ENCODE assay signal across 1 cellular context in the genomic region with DNA sequence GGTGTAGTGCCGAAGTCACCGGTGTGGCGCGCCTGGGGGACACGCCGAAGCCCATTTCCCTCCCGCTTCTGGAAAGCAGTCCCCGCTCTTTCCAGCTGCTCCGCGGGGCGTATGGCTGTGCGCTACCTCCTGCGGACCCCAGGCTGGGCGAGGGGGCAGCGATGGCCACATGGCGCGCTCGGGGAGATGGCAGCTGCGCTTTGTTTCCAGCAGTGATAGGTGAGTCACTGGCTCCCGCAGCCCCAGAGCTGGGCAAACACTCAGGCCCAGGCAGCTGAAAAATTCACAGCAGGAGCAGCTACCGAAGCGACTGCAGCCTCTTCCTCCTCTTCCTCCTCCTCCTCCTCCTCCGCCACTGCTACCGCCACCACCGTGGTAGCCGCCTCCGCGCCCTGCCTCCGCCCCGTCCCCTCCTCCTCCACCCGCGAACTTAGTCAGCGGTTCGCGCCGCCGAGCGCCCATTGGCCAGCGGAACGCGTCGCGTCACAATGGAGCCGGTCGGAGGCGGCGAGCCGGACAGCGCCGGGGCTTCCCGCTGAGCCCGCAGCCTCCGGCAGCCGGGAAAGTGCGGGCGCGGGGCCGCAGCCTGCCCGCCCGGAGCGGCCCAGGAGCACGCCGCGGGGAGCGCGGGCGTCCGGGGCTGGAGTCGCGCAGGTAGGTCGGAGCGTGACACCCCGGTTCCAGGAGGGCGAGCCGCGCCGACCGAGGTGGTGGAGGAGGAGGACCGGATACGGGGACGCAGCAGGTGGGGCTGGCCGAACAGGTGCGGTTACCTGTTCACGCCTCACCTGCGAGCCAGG.
TF ChIP-seq lines count a peak whose summit lies in the region.

LRRC8B (plus strand) TSS at position 461 of the 800 bp plus-strand sequence. CDS start 57,822 bp downstream, outside the sequence.

TF ChIP-seq in HepG2, 621 proteins besides CTCF, POLR2A, EP300 and RAD21 (continued from another document and continues in another):
- TF ChIP-seq MXD1 (CRISPR knock-in tag; IDR thresholded peaks at IDR 0.05) (peak; percentile 81), KAT7 (CRISPR knock-in tag; IDR thresholded peaks at IDR 0.05; ENCODE audit: borderline replicate concordance) (0 out of 2 replicates have a peak, but pooled peaks have one; percentile 40), IKZF1 (IDR thresholded peaks at IDR 0.05) (no peak), ZBTB34 (CRISPR knock-in tag; IDR thresholded peaks at IDR 0.05) (peak; percentile 59; the same call in 1 of the 2 replicates), MED8 (CRISPR knock-in tag; IDR thresholded peaks at IDR 0.05; ENCODE audit: insufficient replicate concordance) (peak; percentile 36), AFF4 (CRISPR knock-in tag; IDR thresholded peaks at IDR 0.05) (no peak), XRCC5 (optimal IDR thresholded peaks at IDR 0.05; ENCODE audit: low read length) (peak; percentile 35), CREB3 (CRISPR knock-in tag; IDR thresholded peaks at IDR 0.05) (no peak), ZNF24 (IDR thresholded peaks at IDR 0.05) (no peak), ZFX (CRISPR knock-in tag; IDR thresholded peaks at IDR 0.05; ENCODE audit: low read depth) (peak; percentile 81), ZNF749 (CRISPR knock-in tag; IDR thresholded peaks at IDR 0.05; ENCODE audit: borderline replicate concordance) (0 out of 2 replicates have a peak, but pooled peaks have one; percentile 72), AHR (CRISPR knock-in tag; IDR thresholded peaks at IDR 0.05) (peak; percentile 75; the same call in 1 of the 2 replicates), MAFK (conservative IDR thresholded peaks at IDR 0.05 in 1 of 2, IDR thresholded peaks at IDR 0.05 in 1 of 2; ENCODE audit: low read length in 2 of 2) (0 out of 4 replicates have a peak, but pooled peaks of 1 of the 2 experiments have one; percentile 12), ZNF138 (CRISPR knock-in tag; IDR thresholded peaks at IDR 0.05; ENCODE audit: low read depth) (0 out of 2 replicates have a peak, but pooled peaks have one; percentile 46), ZNF773 (CRISPR knock-in tag; IDR thresholded peaks at IDR 0.05; ENCODE audit: borderline replicate concordance) (peak; percentile 20; the same call in 1 of the 2 replicates), ZNF781 (CRISPR knock-in tag; IDR thresholded peaks at IDR 0.05; ENCODE audit: borderline replicate concordance, not compliant biosample characterization) (peak; percentile 90), GATAD1 (CRISPR knock-in tag; IDR thresholded peaks at IDR 0.05) (peak; percentile 61), DNMT3B (CRISPR knock-in tag; conservative IDR thresholded peaks at IDR 0.05) (no peak), ELF4 (CRISPR knock-in tag; IDR thresholded peaks at IDR 0.05; ENCODE audit: borderline replicate concordance) (0 out of 2 replicates have a peak, but pooled peaks have one; percentile 43), ZBTB4 (CRISPR knock-in tag; IDR thresholded peaks at IDR 0.05; ENCODE audit: borderline replicate concordance) (0 out of 2 replicates have a peak, but pooled peaks have one; percentile 82), ZNF318 (CRISPR knock-in tag; IDR thresholded peaks at IDR 0.05) (0 out of 2 replicates have a peak, but pooled peaks have one; percentile 22), ZNF891 (CRISPR knock-in tag; IDR thresholded peaks at IDR 0.05) (0 out of 2 replicates have a peak, but pooled peaks have one; percentile 19), ZBTB8A (CRISPR knock-in tag; IDR thresholded peaks at IDR 0.05; ENCODE audit: borderline replicate concordance, low read depth) (0 out of 2 replicates have a peak, but pooled peaks have one; percentile 27), ZNF33A (CRISPR knock-in tag; IDR thresholded peaks at IDR 0.05; ENCODE audit: borderline replicate concordance) (no peak), HDAC6 (IDR thresholded peaks at IDR 0.05; ENCODE audit: low read depth, low read length) (no peak), CREB1 (IDR thresholded peaks at IDR 0.05) (peak; percentile 64), CREB1 (CRISPR knock-in tag; IDR thresholded peaks at IDR 0.05) (peak; percentile 44)
- TF ChIP-seq, protein P1, sequence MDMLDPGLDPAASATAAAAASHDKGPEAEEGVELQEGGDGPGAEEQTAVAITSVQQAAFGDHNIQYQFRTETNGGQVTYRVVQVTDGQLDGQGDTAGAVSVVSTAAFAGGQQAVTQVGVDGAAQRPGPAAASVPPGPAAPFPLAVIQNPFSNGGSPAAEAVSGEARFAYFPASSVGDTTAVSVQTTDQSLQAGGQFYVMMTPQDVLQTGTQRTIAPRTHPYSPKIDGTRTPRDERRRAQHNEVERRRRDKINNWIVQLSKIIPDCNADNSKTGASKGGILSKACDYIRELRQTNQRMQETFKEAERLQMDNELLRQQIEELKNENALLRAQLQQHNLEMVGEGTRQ (IDR thresholded peaks at IDR 0.05; ENCODE audit: low read depth, low read length): no peak
- TF ChIP-seq, protein P1 (CRISPR knock-in tag; IDR thresholded peaks at IDR 0.05; ENCODE audit: borderline replicate concordance): 0 out of 2 replicates have a peak, but pooled peaks have one; percentile 52
- TF ChIP-seq, protein P2, sequence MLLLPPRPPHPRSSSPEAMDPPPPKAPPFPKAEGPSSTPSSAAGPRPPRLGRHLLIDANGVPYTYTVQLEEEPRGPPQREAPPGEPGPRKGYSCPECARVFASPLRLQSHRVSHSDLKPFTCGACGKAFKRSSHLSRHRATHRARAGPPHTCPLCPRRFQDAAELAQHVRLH (CRISPR knock-in tag; IDR thresholded peaks at IDR 0.05; ENCODE audit: borderline replicate concordance, low read depth): no peak
